ENCODE assay signal across 1 cellular context in the genomic region with DNA sequence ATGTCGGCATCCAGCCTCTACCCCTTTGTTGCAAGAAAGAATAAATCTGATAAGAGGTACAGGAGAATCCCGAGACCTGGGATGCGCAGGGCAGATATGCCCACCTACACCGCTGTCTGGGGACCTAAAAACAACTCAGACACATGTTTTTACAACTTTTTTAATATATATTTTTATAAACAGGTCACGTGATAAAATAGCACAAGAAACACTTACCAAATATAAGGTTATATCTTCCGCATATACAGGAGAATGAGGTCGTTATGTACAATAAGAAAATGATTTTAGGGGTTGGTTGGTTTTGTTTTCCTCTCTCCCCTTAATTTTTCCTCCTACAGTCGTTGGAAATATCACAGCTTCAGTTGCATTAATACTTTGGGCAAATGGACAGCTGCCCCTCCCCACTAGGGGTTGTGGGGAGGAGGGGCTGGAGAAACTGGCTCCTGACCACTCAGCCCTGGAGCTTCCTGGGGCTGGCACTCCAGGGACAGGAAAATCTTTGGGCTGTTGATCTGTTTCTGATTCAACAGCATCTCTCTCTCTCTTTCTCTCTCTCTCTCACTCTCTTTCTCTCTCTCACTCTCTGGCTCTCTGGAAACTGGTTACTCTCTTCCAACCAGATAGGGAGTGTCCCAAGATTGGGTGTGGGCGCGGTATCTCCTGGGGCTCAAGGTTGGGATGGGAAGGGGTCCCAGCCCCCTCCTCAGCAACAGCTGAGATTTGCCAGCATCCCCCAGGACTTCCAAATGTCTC.
TF ChIP-seq lines count a peak whose summit lies in the region.

No MANE protein-coding gene starts in this region.

TF ChIP-seq in GM23338, 12 proteins besides CTCF, POLR2A, EP300 and RAD21 (continued from another document):
- TF ChIP-seq, protein P1, sequence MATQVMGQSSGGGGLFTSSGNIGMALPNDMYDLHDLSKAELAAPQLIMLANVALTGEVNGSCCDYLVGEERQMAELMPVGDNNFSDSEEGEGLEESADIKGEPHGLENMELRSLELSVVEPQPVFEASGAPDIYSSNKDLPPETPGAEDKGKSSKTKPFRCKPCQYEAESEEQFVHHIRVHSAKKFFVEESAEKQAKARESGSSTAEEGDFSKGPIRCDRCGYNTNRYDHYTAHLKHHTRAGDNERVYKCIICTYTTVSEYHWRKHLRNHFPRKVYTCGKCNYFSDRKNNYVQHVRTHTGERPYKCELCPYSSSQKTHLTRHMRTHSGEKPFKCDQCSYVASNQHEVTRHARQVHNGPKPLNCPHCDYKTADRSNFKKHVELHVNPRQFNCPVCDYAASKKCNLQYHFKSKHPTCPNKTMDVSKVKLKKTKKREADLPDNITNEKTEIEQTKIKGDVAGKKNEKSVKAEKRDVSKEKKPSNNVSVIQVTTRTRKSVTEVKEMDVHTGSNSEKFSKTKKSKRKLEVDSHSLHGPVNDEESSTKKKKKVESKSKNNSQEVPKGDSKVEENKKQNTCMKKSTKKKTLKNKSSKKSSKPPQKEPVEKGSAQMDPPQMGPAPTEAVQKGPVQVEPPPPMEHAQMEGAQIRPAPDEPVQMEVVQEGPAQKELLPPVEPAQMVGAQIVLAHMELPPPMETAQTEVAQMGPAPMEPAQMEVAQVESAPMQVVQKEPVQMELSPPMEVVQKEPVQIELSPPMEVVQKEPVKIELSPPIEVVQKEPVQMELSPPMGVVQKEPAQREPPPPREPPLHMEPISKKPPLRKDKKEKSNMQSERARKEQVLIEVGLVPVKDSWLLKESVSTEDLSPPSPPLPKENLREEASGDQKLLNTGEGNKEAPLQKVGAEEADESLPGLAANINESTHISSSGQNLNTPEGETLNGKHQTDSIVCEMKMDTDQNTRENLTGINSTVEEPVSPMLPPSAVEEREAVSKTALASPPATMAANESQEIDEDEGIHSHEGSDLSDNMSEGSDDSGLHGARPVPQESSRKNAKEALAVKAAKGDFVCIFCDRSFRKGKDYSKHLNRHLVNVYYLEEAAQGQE (IDR thresholded peaks at IDR 0.05; ENCODE audit: unreplicated experiment) = no peak
- TF ChIP-seq NANOG (IDR thresholded peaks at IDR 0.05; ENCODE audit: borderline replicate concordance) = no peak
- TF ChIP-seq, protein P2, sequence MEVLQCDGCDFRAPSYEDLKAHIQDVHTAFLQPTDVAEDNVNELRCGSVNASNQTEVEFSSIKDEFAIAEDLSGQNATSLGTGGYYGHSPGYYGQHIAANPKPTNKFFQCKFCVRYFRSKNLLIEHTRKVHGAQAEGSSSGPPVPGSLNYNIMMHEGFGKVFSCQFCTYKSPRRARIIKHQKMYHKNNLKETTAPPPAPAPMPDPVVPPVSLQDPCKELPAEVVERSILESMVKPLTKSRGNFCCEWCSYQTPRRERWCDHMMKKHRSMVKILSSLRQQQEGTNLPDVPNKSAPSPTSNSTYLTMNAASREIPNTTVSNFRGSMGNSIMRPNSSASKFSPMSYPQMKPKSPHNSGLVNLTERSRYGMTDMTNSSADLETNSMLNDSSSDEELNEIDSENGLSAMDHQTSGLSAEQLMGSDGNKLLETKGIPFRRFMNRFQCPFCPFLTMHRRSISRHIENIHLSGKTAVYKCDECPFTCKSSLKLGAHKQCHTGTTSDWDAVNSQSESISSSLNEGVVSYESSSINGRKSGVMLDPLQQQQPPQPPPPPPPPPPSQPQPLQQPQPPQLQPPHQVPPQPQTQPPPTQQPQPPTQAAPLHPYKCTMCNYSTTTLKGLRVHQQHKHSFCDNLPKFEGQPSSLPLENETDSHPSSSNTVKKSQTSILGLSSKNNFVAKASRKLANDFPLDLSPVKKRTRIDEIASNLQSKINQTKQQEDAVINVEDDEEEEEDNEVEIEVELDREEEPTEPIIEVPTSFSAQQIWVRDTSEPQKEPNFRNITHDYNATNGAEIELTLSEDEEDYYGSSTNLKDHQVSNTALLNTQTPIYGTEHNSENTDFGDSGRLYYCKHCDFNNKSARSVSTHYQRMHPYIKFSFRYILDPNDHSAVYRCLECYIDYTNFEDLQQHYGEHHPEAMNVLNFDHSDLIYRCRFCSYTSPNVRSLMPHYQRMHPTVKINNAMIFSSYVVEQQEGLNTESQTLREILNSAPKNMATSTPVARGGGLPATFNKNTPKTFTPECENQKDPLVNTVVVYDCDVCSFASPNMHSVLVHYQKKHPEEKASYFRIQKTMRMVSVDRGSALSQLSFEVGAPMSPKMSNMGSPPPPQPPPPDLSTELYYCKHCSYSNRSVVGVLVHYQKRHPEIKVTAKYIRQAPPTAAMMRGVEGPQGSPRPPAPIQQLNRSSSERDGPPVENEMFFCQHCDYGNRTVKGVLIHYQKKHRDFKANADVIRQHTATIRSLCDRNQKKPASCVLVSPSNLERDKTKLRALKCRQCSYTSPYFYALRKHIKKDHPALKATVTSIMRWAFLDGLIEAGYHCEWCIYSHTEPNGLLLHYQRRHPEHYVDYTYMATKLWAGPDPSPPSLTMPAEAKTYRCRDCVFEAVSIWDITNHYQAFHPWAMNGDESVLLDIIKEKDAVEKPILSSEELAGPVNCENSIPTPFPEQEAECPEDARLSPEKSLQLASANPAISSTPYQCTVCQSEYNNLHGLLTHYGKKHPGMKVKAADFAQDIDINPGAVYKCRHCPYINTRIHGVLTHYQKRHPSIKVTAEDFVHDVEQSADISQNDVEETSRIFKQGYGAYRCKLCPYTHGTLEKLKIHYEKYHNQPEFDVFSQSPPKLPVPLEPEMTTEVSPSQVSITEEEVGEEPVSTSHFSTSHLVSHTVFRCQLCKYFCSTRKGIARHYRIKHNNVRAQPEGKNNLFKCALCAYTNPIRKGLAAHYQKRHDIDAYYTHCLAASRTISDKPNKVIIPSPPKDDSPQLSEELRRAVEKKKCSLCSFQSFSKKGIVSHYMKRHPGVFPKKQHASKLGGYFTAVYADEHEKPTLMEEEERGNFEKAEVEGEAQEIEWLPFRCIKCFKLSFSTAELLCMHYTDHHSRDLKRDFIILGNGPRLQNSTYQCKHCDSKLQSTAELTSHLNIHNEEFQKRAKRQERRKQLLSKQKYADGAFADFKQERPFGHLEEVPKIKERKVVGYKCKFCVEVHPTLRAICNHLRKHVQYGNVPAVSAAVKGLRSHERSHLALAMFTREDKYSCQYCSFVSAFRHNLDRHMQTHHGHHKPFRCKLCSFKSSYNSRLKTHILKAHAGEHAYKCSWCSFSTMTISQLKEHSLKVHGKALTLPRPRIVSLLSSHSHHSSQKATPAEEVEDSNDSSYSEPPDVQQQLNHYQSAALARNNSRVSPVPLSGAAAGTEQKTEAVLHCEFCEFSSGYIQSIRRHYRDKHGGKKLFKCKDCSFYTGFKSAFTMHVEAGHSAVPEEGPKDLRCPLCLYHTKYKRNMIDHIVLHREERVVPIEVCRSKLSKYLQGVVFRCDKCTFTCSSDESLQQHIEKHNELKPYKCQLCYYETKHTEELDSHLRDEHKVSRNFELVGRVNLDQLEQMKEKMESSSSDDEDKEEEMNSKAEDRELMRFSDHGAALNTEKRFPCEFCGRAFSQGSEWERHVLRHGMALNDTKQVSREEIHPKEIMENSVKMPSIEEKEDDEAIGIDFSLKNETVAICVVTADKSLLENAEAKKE (CRISPR knock-in tag; IDR thresholded peaks at IDR 0.05) = no peak
- TF ChIP-seq, protein P3, sequence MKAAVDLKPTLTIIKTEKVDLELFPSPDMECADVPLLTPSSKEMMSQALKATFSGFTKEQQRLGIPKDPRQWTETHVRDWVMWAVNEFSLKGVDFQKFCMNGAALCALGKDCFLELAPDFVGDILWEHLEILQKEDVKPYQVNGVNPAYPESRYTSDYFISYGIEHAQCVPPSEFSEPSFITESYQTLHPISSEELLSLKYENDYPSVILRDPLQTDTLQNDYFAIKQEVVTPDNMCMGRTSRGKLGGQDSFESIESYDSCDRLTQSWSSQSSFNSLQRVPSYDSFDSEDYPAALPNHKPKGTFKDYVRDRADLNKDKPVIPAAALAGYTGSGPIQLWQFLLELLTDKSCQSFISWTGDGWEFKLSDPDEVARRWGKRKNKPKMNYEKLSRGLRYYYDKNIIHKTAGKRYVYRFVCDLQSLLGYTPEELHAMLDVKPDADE (IDR thresholded peaks at IDR 0.05) = no peak
- TF ChIP-seq ZNF331 (CRISPR knock-in tag; IDR thresholded peaks at IDR 0.05; ENCODE audit: low read depth) = no peak
- no peak for TF ChIP-seq EZH2 (IDR thresholded peaks at IDR 0.05; ENCODE audit: low read depth, unreplicated experiment)
- TF ChIP-seq EZH2phosphoT487 (IDR thresholded peaks at IDR 0.05; ENCODE audit: unreplicated experiment) = no peak
- TF ChIP-seq JUNB (IDR thresholded peaks at IDR 0.05; ENCODE audit: unreplicated experiment) = no peak
